ENCODE assay signal across 1 cellular context in genomic region chr13:30377312-30377685, GRCh38.
TF ChIP-seq lines count a peak whose summit lies in the region.

No MANE protein-coding gene starts in this region.

TF ChIP-seq in HCT116, 20 proteins besides CTCF, POLR2A, EP300 and RAD21:
- TF ChIP-seq ZFX (IDR thresholded peaks at IDR 0.05) = no peak
- TF ChIP-seq ATF3 (IDR thresholded peaks at IDR 0.05) = no peak
- TF ChIP-seq EGR1 (IDR thresholded peaks at IDR 0.05; ENCODE audit: low read depth) = no peak
- no peak for TF ChIP-seq EZH2phosphoT487 (IDR thresholded peaks at IDR 0.05; ENCODE audit: borderline replicate concordance)
- no peak for TF ChIP-seq REST (IDR thresholded peaks at IDR 0.05; ENCODE audit: low read depth)
- TF ChIP-seq ZNF274 (IDR thresholded peaks at IDR 0.05; ENCODE audit: low read depth, low read length) = no peak
- no peak for TF ChIP-seq POLR2AphosphoS5 (IDR thresholded peaks at IDR 0.05; ENCODE audit: low read depth, low read length)
- no peak for TF ChIP-seq SRF (IDR thresholded peaks at IDR 0.05; ENCODE audit: low read depth)
- TF ChIP-seq JUND (IDR thresholded peaks at IDR 0.05) = no peak
- no peak for TF ChIP-seq FOSL1 (IDR thresholded peaks at IDR 0.05; ENCODE audit: low read depth)
